ENCODE assay signal across 10 cellular contexts in the genomic region with DNA sequence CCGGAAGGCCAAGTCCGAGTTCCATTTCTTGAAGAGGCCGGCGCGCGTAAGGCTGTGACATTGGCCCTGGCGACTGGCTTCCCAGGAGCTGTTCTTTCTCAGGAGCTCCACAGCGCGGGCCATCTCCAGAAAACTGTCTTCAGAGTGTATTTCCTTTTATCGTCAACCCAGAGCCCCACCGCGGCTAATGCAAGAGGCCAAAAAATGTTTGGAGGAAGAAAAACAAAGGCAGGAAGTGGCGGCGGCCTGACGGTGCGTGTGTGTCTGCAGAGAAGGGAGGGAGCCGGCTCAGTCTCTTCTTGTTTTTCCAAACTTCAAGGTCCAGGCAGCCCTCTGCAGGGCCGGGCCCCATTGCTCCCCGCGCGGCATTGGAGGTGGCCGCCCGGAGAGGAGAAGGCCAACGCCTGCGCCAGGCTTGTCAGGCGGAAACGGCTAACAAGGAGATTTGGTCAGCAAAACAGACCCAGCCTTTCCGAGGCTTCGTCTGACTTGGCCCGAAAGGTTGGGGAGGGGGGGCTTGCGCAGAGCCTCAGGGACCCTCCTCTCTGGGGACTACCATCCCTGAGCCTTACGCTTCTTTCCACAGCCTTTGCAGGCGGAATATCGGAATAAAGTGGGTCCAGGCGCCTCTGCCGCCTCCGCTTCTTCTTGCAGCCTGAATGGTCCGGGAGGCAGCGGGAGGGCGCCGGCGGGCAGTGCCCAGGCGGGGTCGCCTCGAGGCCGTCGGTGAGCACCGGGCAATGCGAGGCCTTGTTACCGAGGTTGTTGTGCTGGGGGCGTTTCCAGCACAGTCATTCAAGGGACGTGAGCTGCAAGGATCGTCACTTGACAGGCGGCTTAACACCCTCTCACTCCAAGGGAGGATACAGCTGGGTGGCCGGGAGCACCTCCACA. TPM values are rescaled to one million over a fixed set of nuclear protein-coding genes. Genes with fewer than 3 reads are reported as not detected.
DNase-seq lines count a peak whose midpoint lies in the region; ATAC-seq, FAIRE-seq and TF ChIP-seq lines count a peak whose summit lies in the region.
"Had no signal": no experiment of that assay in that cellular context is flagged by ENCODE, and none has a peak within 500 bp of the region (broad histone marks: within the 10 kb centered on the region; RNA-seq: fewer than 3 reads in every experiment).

No MANE protein-coding gene starts in this region.

- H3K4me2 ChIP-seq in neuronal stem cell (ENCODE audit: insufficient read depth, low read length, poor library complexity, severe bottlenecking), result no peak overlapping the region

- H3K9ac ChIP-seq in endodermal cell (ENCODE audit: extremely low read depth, low read length, poor library complexity, severe bottlenecking), result no peak overlapping the region
- no peak overlapping the region for H3K9ac ChIP-seq in neuronal stem cell (ENCODE audit: low read depth, low read length, poor library complexity)

- H3K36me3 Mint-ChIP-seq in Calu3 (ENCODE audit: insufficient read depth, unreplicated experiment) (peaks cover 22% of the 10 kb centered on the region), endodermal cell (ENCODE audit: low read depth) (no peaks in the 10 kb centered on the region)

- H3K4me1 Mint-ChIP-seq in Calu3 (ENCODE audit: low read depth, unreplicated experiment) (peaks cover 7% of the 10 kb centered on the region), endodermal cell (peaks cover 17% of the 10 kb centered on the region)

- H3K4me3 ChIP-seq in Panc1 (ENCODE audit: low read depth in 2 of 2, low read length in 2 of 2) (no peak overlapping the region), endodermal cell (ENCODE audit: low read length) (peak overlapping the region; percentile 66), neuronal stem cell (ENCODE audit: low read length in 2 of 2) (peak overlapping the region in 1 of 2 donors; percentile 12), small intestine (ENCODE audit: low read depth in 1 of 2, low read length in 2 of 2) (no peak overlapping the region)
- H3K4me3 ChIP-seq: GM12878 had no signal

- H3K9me3 ChIP-seq in Panc1 (ENCODE audit: control insufficient read depth, insufficient read depth, low read depth, low read length) (no peaks in the 10 kb centered on the region), endodermal cell (ENCODE audit: control insufficient read depth, low read length) (no peaks in the 10 kb centered on the region), neuronal stem cell (replicated peaks in 1 of 2; ENCODE audit: control insufficient read depth in 2 of 2, insufficient read depth in 1 of 2, low read depth in 1 of 2, low read length in 2 of 2) (peaks cover 2 to 6% of the 10 kb centered on the region in 2 donors), small intestine (ENCODE audit: control insufficient read depth, low read depth) (no peaks in the 10 kb centered on the region)

- in situ Hi-C loops in Panc1 (cut with HindIII; ENCODE audit: low pct_unique_long_range_greater_than_20kb, low sequenced_read_pairs), result no loop called here

- intact Hi-C loops in Calu3 (cut with micrococcal nuclease; ENCODE audit: unreplicated experiment) (no loop called here), Panc1 (cut with micrococcal nuclease; ENCODE audit: unreplicated experiment) (no loop called here)

- no peak overlapping the region for H4K91ac ChIP-seq in neuronal stem cell (ENCODE audit: low read depth, low read length, poor library complexity)

- 5 to 6% methylated on average over 24 to 55 of the region's 55 CpGs for WGBS in endodermal cell (ENCODE audit: insufficient coverage in 1 of 2, insufficient read length in 1 of 2), 2 experiments
- no CpG with 5 or more reads among the region's 55 CpGs for WGBS in neuronal stem cell (ENCODE audit: extremely low coverage in 2 of 2, insufficient read length in 2 of 2, insufficient replicate concordance in 1 of 2), 2 donors
- 5 to 9% (median 7%) methylated on average over 55 of the region's 55 CpGs for WGBS in small intestine, 3 donors

- H3K36me3 ChIP-seq in Panc1 (ENCODE audit: control insufficient read depth, insufficient read depth, low read length) (no peaks in the 10 kb centered on the region), endodermal cell (ENCODE audit: control insufficient read depth, insufficient read depth, low read length) (no peaks in the 10 kb centered on the region), neuronal stem cell (replicated peaks in 1 of 2; ENCODE audit: control insufficient read depth in 2 of 2, insufficient read depth in 2 of 2, low read length in 2 of 2) (no peaks in the 10 kb centered on the region), small intestine (ENCODE audit: control insufficient read depth in 2 of 2, insufficient read depth in 2 of 2, low read length in 2 of 2) (no peaks in the 10 kb centered on the region)

- H3K27ac Mint-ChIP-seq in Calu3 (ENCODE audit: unreplicated experiment) (no peak overlapping the region), endodermal cell (no peak overlapping the region)

- H3K4me1 ChIP-seq in Panc1 (ENCODE audit: control insufficient read depth, insufficient read depth, low read length) (peaks cover 7% of the 10 kb centered on the region; the same call in 1 of the 2 replicates), endodermal cell (ENCODE audit: control insufficient read depth, insufficient read depth, low read length) (peaks cover 6% of the 10 kb centered on the region), neuronal stem cell (ENCODE audit: control insufficient read depth in 2 of 2, insufficient read depth in 1 of 2, low read depth in 1 of 2, low read length in 2 of 2) (peaks cover 0 to 3% of the 10 kb centered on the region in 2 donors), small intestine (ENCODE audit: control insufficient read depth in 2 of 2, insufficient read depth in 1 of 2, low read depth in 1 of 2, low read length in 1 of 2) (peaks cover 4 to 7% of the 10 kb centered on the region in 2 donors)

- H3K18ac ChIP-seq in neuronal stem cell (ENCODE audit: low read length), result no peak overlapping the region

- peaks cover 85% of the 10 kb centered on the region for H3K27me3 Mint-ChIP-seq in Calu3 (ENCODE audit: unreplicated experiment)
- H3K27me3 Mint-ChIP-seq in endodermal cell (ENCODE audit: insufficient read depth), result peaks cover 99% of the 10 kb centered on the region

- H3K23ac ChIP-seq in neuronal stem cell (ENCODE audit: low read depth, low read length, poor library complexity), result no peak overlapping the region

- no peak overlapping the region for H3K14ac ChIP-seq in neuronal stem cell (ENCODE audit: low read length)

- DNase-seq in Calu3 (no peak), Panc1 (ENCODE audit: low read depth, low spot score) (no peak), endodermal cell (peak; percentile 82), neuronal stem cell (ENCODE audit: low spot score) (no peak), small intestine (no peak), NCI-H1105 treated with DMSO at 0.1 percent for 48 hours (lab: John Stamatoyannopoulos, UW) (no peak)
- DNase-seq: amygdala had no signal

- H2AFZ ChIP-seq in neuronal stem cell (ENCODE audit: low read length), result peak overlapping the region; percentile 80

- peak overlapping the region; percentile 76 for H3K4me3 Mint-ChIP-seq in Calu3 (ENCODE audit: low read depth, unreplicated experiment)
- peak overlapping the region; percentile 53 for H3K4me3 Mint-ChIP-seq in endodermal cell

- H2AK5ac ChIP-seq in neuronal stem cell (ENCODE audit: low read depth, low read length), result no peak overlapping the region

- no peak for FAIRE-seq in small intestine (lab: Jason Lieb, UNC)
- FAIRE-seq: GM12878 had no signal

- H2BK5ac ChIP-seq in neuronal stem cell (ENCODE audit: low read length), result no peak overlapping the region

- TF ChIP-seq CTCF in Calu3 (IDR thresholded peaks at IDR 0.05; ENCODE audit: unreplicated experiment) (no peak), Panc1 (IDR thresholded peaks at IDR 0.05) (no peak), endodermal cell (conservative IDR thresholded peaks at IDR 0.05) (no peak)

- no TSS peak for BruUV-seq in Calu3 (replicated peaks; lab: Mats Ljungman, UMichigan)
- BruUV-seq in Panc1 (replicated peaks; lab: Mats Ljungman, UMichigan), result no TSS peak

- CTCF ChIA-PET in Calu3 (lab: Charles Lee), result interaction anchor here (1.7 kb wide), 1 partner anchor 12 kb away, joined by 3 read pairs; no protein-coding TSS in a partner anchor
- CTCF ChIA-PET in Panc1 (lab: Charles Lee), result no interaction called here

- H4K8ac ChIP-seq in neuronal stem cell (ENCODE audit: low read depth, low read length), result no peak overlapping the region

- POLR2A ChIA-PET in Panc1 (lab: Charles Lee), result no interaction called here

- no peaks in the 10 kb centered on the region for H3K27me3 ChIP-seq in Panc1 (ENCODE audit: control insufficient read depth, insufficient read depth, low read length)
- H3K27me3 ChIP-seq in endodermal cell (ENCODE audit: control insufficient read depth, insufficient read depth, low read length, poor library complexity, severe bottlenecking), result peaks cover 100% of the 10 kb centered on the region
- peaks cover 84 to 99% (median 98%) of the 10 kb centered on the region in 3 experiments for H3K27me3 ChIP-seq in neuronal stem cell (ENCODE audit: control insufficient read depth in 3 of 3, insufficient read depth in 3 of 3, low read depth in 1 of 3, low read length in 3 of 3)
- peaks cover 16 to 84% of the 10 kb centered on the region in 2 donors for H3K27me3 ChIP-seq in small intestine (ENCODE audit: control insufficient read depth in 2 of 2, insufficient read depth in 2 of 2, low read length in 2 of 2)

- H3K9me3 Mint-ChIP-seq in Calu3 (ENCODE audit: low read depth, unreplicated experiment), result no peaks in the 10 kb centered on the region
- no peaks in the 10 kb centered on the region for H3K9me3 Mint-ChIP-seq in endodermal cell

- H2BK120ac ChIP-seq in neuronal stem cell (ENCODE audit: low read depth, low read length), result no peak overlapping the region

- no peak overlapping the region for H2BK15ac ChIP-seq in neuronal stem cell (ENCODE audit: low read length)

- H3K79me1 ChIP-seq in neuronal stem cell (ENCODE audit: low read depth, low read length), result no peaks in the 10 kb centered on the region

- H3K27ac ChIP-seq in Panc1 (ENCODE audit: low read length) (no peak overlapping the region), endodermal cell (ENCODE audit: low read depth, low read length) (no peak overlapping the region), neuronal stem cell (replicated peaks; ENCODE audit: low read length) (no peak overlapping the region), small intestine (ENCODE audit: low read depth in 1 of 2, low read length in 1 of 2) (no peak overlapping the region)

- ATAC-seq in Panc1 (0 out of 2 replicates have a peak, but pooled peaks have one; percentile 11), HG03045 (IDR thresholded peaks at IDR 0.05; ENCODE audit: unreplicated experiment) (no peak), GM18868 (IDR thresholded peaks at IDR 0.05; ENCODE audit: unreplicated experiment) (no peak)
- ATAC-seq: GM12878 had no signal

- no peak overlapping the region for H3K4ac ChIP-seq in neuronal stem cell (ENCODE audit: low read length)

- H2BK12ac ChIP-seq in neuronal stem cell (ENCODE audit: low read length), result no peak overlapping the region

RNA-seq across cellular contexts. Expression of gene HOXA11, which starts 3.9 kb away (rescaled TPM):
- total RNA-seq in Calu3 (2022) (0.39 and 0.54 TPM in 2 replicates), Panc1 (2021; ENCODE audit: unreplicated experiment) (0.57 TPM), endodermal cell (not detected)
- polyA plus RNA-seq in Panc1 (2012; ENCODE audit: insufficient read length), result 0.58 TPM
- polyA plus RNA-seq in endodermal cell (2013, experiment 1 of 2), result 1.8 TPM
- polyA plus RNA-seq in endodermal cell (2013, experiment 2 of 2), result 1.4 TPM
- polyA plus RNA-seq in neuronal stem cell (2013, experiment 1 of 2), result not detected
- not detected for polyA plus RNA-seq in neuronal stem cell (2013, experiment 2 of 2)
- polyA plus RNA-seq in small intestine, result not detected
- total RNA-seq: GM12878 had no signal
- polyA plus RNA-seq: GM12878 had no signal

RNA-seq across cellular contexts. Expression of gene HOXA13, which starts 11.0 kb away (rescaled TPM):
- total RNA-seq in Calu3 (2022) (1.3 and 1.6 TPM in 2 replicates), Panc1 (2021; ENCODE audit: unreplicated experiment) (1.2 TPM), endodermal cell (not detected)
- 0.64 TPM for polyA plus RNA-seq in Panc1 (2012; ENCODE audit: insufficient read length)
- 0.53 TPM for polyA plus RNA-seq in endodermal cell (2013, experiment 1 of 2)
- 0.29 TPM for polyA plus RNA-seq in endodermal cell (2013, experiment 2 of 2)
- not detected for polyA plus RNA-seq in neuronal stem cell (2013, experiment 1 of 2)
- not detected for polyA plus RNA-seq in neuronal stem cell (2013, experiment 2 of 2)
- polyA plus RNA-seq in small intestine, result not detected
- total RNA-seq: GM12878 had no signal
- polyA plus RNA-seq: GM12878 had no signal

RNA-seq across cellular contexts. Expression of gene HOXA10, which starts 14.8 kb away (rescaled TPM):
- total RNA-seq in Calu3 (2022) (11.8 and 12.1 TPM in 2 replicates), Panc1 (2021; ENCODE audit: unreplicated experiment) (0.41 TPM), endodermal cell (not detected)
- 0.85 TPM for polyA plus RNA-seq in Panc1 (2012; ENCODE audit: insufficient read length)
- polyA plus RNA-seq in endodermal cell (2013, experiment 1 of 2), result 12.7 TPM
- 8.0 TPM for polyA plus RNA-seq in endodermal cell (2013, experiment 2 of 2)
- polyA plus RNA-seq in neuronal stem cell (2013, experiment 1 of 2), result not detected
- not detected for polyA plus RNA-seq in neuronal stem cell (2013, experiment 2 of 2)
- polyA plus RNA-seq in small intestine, result under 1 TPM in 1 of 3 donors, not detected in 2; 0.06 TPM
- total RNA-seq: GM12878 had no signal
- polyA plus RNA-seq: GM12878 had no signal

RNA-seq across cellular contexts. Expression of gene HOXA9, which starts 23.6 kb away (rescaled TPM):
- total RNA-seq in Calu3 (2022), result 1.7 and 2.5 TPM in 2 replicates
- not detected for total RNA-seq in Panc1 (2021; ENCODE audit: unreplicated experiment)
- 0.23 TPM for polyA plus RNA-seq in Panc1 (2012; ENCODE audit: insufficient read length)
- not detected for total RNA-seq in endodermal cell
- polyA plus RNA-seq in endodermal cell (2013, experiment 1 of 2), result 23.9 TPM
- polyA plus RNA-seq in endodermal cell (2013, experiment 2 of 2), result 14.3 TPM
- polyA plus RNA-seq in neuronal stem cell (2013, experiment 1 of 2), result not detected
- not detected for polyA plus RNA-seq in neuronal stem cell (2013, experiment 2 of 2)
- under 1 TPM in 1 of 3 donors, not detected in 2; 0.28 TPM for polyA plus RNA-seq in small intestine
- total RNA-seq: GM12878 had no signal
- polyA plus RNA-seq: GM12878 had no signal

RNA-seq across cellular contexts. Expression of gene HOXA7, which starts 32.4 kb away (rescaled TPM):
- not detected in 2 replicates for total RNA-seq in Calu3 (2022)
- not detected for total RNA-seq in Panc1 (2021; ENCODE audit: unreplicated experiment)
- polyA plus RNA-seq in Panc1 (2012; ENCODE audit: insufficient read length), result not detected
- total RNA-seq in endodermal cell, result not detected
- polyA plus RNA-seq in endodermal cell (2013, experiment 1 of 2), result 7.1 TPM
- polyA plus RNA-seq in endodermal cell (2013, experiment 2 of 2), result 2.9 TPM
- not detected for polyA plus RNA-seq in neuronal stem cell (2013, experiment 1 of 2)
- not detected for polyA plus RNA-seq in neuronal stem cell (2013, experiment 2 of 2)
- polyA plus RNA-seq in small intestine, result 1 to 10 TPM in 2 of 3 donors, not detected in 1; 1.1 to 1.9 TPM
- total RNA-seq: GM12878 had no signal
- polyA plus RNA-seq: GM12878 had no signal
